ENCODE assay signal across 23 cellular contexts in genomic region chr1:81731989-81732388, GRCh38.
A peak's percentile ranks its signal among the peaks of the same experiment; 100 is the strongest.
DNase-seq lines count a peak whose midpoint lies in the region; ATAC-seq and TF ChIP-seq lines count a peak whose summit lies in the region.
"Had no signal": no experiment of that assay in that cellular context is flagged by ENCODE, and none has a peak within 500 bp of the region (broad histone marks: within the 10 kb centered on the region; RNA-seq: fewer than 3 reads in every experiment).

No MANE protein-coding gene starts in this region.

- H3K9me3 Mint-ChIP-seq in MCF 10A (ENCODE audit: unreplicated experiment) (no peaks in the 10 kb centered on the region), type B pancreatic cell (no peaks in the 10 kb centered on the region)

- no peaks in the 10 kb centered on the region for H3K4me1 Mint-ChIP-seq in MCF 10A (ENCODE audit: insufficient read depth, unreplicated experiment)
- peaks cover 4% of the 10 kb centered on the region for H3K4me1 Mint-ChIP-seq in type B pancreatic cell (ENCODE audit: unreplicated experiment)
- H3K4me1 Mint-ChIP-seq: activated naive CD4-positive, alpha-beta T cell treated with anti-CD3 and anti-CD28 coated beads, Interleukin-2, amount 50 U/mL, for 24 hours; immature natural killer cell had no signal

- H3K4me3 ChIP-seq in breast epithelium (no peak overlapping the region), RWPE2 (ENCODE audit: severe bottlenecking) (no peak overlapping the region), fibroblast of mammary gland (ENCODE audit: control insufficient read depth, low read depth, low read length) (no peak overlapping the region)
- H3K4me3 ChIP-seq: colonic mucosa, MG63, pancreas, SK-N-MC, thyroid gland had no signal

- DNase-seq in MCF 10A (ENCODE audit: unreplicated experiment) = peak; percentile 39
- DNase-seq in breast epithelium (ENCODE audit: low spot score in 2 of 2) = no peak
- DNase-seq in RWPE2 (ENCODE audit: low spot score) = no peak
- peak; percentile 3 for DNase-seq in fibroblast of mammary gland (ENCODE audit: low read depth)
- DNase-seq in type B pancreatic cell (ENCODE audit: extremely low spot score, unreplicated experiment) = no peak
- no peak for DNase-seq in DMS 273 treated with DMSO at 0.1 percent for 48 hours (lab: John Stamatoyannopoulos, UW)
- no peak for DNase-seq in T-helper 1 cell
- DNase-seq: activated CD4-positive, alpha-beta T cell treated with anti-CD3 and anti-CD28 coated beads for 1 hour; BE2C; colonic mucosa; immature natural killer cell; MG63; NCI-H1436; NCI-H774; pancreas; stimulated activated CD4-positive, alpha-beta T cell treated with anti-CD3 and anti-CD28 coated beads, Interleukin-1b, Interleukin-23, amount 100 ng/mL, for 48 hours; stimulated activated naive CD4-positive, alpha-beta T cell treated with Interleukin-2 at 50 U/mL for 16 hours; thyroid gland had no signal

- no peak overlapping the region for H3K27ac ChIP-seq in breast epithelium
- peak overlapping the region; percentile 15 for H3K27ac ChIP-seq in RWPE2 (ENCODE audit: poor library complexity, severe bottlenecking)
- H3K27ac ChIP-seq: 22Rv1, colonic mucosa, pancreas, SK-N-MC, thyroid gland had no signal

- no peak for TF ChIP-seq POLR2A in breast epithelium (IDR thresholded peaks at IDR 0.05)

- no peak overlapping the region for H3K27ac Mint-ChIP-seq in MCF 10A (ENCODE audit: low read depth, unreplicated experiment)
- peak overlapping the region; percentile 58 for H3K27ac Mint-ChIP-seq in type B pancreatic cell
- H3K27ac Mint-ChIP-seq: activated naive CD4-positive, alpha-beta T cell treated with anti-CD3 and anti-CD28 coated beads, Interleukin-2, amount 50 U/mL, for 24 hours; immature natural killer cell; natural killer cell treated with Interleukin-12 subunit alpha and Interleukin-12 subunit beta and Interleukin-15 and Interleukin-18, amount 100 ng/mL, for 72 hours had no signal

- intact Hi-C loops in MCF 10A (cut with micrococcal nuclease) = no loop called here
- intact Hi-C loops in breast epithelium (cut with DNase I; ENCODE audit: low total_unique reads) = no loop called here

- ATAC-seq in RWPE2 (ENCODE audit: low read depth) = peak; percentile 100
- ATAC-seq in GM21526 (IDR thresholded peaks at IDR 0.05; ENCODE audit: low FRiP score, unreplicated experiment) = no peak
- ATAC-seq: natural killer cell treated with Interleukin-12 subunit alpha and Interleukin-12 subunit beta and Interleukin-15 and Interleukin-18, amount 100 ng/mL, for 72 hours had no signal

- no peaks in the 10 kb centered on the region for H3K27me3 ChIP-seq in breast epithelium
- no peaks in the 10 kb centered on the region for H3K27me3 ChIP-seq in RWPE2 (ENCODE audit: insufficient read depth, poor library complexity, severe bottlenecking)
- H3K27me3 ChIP-seq: BE2C, colonic mucosa, MG63, pancreas, thyroid gland had no signal

- CTCF ChIA-PET in MCF 10A (lab: Yijun Ruan, JAX) = interaction anchor here (0.6 to 1.5 kb wide), 3 partner anchors 144 to 194 kb away, joined by 3 to 12 read pairs (median 3); no protein-coding TSS in a partner anchor

- TF ChIP-seq CTCF in MCF 10A (IDR thresholded peaks at IDR 0.05; ENCODE audit: unreplicated experiment) (peak; percentile 15), breast epithelium (IDR thresholded peaks at IDR 0.05) (no peak), RWPE2 (IDR thresholded peaks at IDR 0.05; ENCODE audit: poor library complexity, severe bottlenecking) (peak; percentile 61), fibroblast of mammary gland (conservative IDR thresholded peaks at IDR 0.05; ENCODE audit: control insufficient read depth, insufficient read depth, low read depth, low read length) (no peak), type B pancreatic cell (conservative IDR thresholded peaks at IDR 0.05) (no peak)

- no peaks in the 10 kb centered on the region for H3K27me3 Mint-ChIP-seq in MCF 10A (ENCODE audit: insufficient read depth, unreplicated experiment)
- no peaks in the 10 kb centered on the region for H3K27me3 Mint-ChIP-seq in type B pancreatic cell
- H3K27me3 Mint-ChIP-seq: activated naive CD4-positive, alpha-beta T cell treated with anti-CD3 and anti-CD28 coated beads, Interleukin-2, amount 50 U/mL, for 24 hours; natural killer cell treated with Interleukin-12 subunit alpha and Interleukin-12 subunit beta and Interleukin-15 and Interleukin-18, amount 100 ng/mL, for 72 hours had no signal

- H3K36me3 Mint-ChIP-seq in MCF 10A (ENCODE audit: insufficient read depth, unreplicated experiment) (peaks cover 10% of the 10 kb centered on the region), type B pancreatic cell (no peaks in the 10 kb centered on the region)
- H3K36me3 Mint-ChIP-seq: activated naive CD4-positive, alpha-beta T cell treated with anti-CD3 and anti-CD28 coated beads, Interleukin-2, amount 50 U/mL, for 24 hours; immature natural killer cell; natural killer cell treated with Interleukin-12 subunit alpha and Interleukin-12 subunit beta and Interleukin-15 and Interleukin-18, amount 100 ng/mL, for 72 hours had no signal

- H3K4me3 Mint-ChIP-seq in MCF 10A (ENCODE audit: unreplicated experiment) (no peak overlapping the region), type B pancreatic cell (no peak overlapping the region)
- H3K4me3 Mint-ChIP-seq: activated naive CD4-positive, alpha-beta T cell treated with anti-CD3 and anti-CD28 coated beads, Interleukin-2, amount 50 U/mL, for 24 hours; immature natural killer cell; natural killer cell treated with Interleukin-12 subunit alpha and Interleukin-12 subunit beta and Interleukin-15 and Interleukin-18, amount 100 ng/mL, for 72 hours had no signal

- H3K4me1 ChIP-seq in breast epithelium (no peaks in the 10 kb centered on the region), RWPE2 (ENCODE audit: insufficient read depth, poor library complexity, severe bottlenecking) (peaks cover 9% of the 10 kb centered on the region)
- H3K4me1 ChIP-seq: BE2C, colonic mucosa, pancreas had no signal

- BruUV-seq in MCF 10A (replicated peaks; lab: Mats Ljungman, UMichigan) = no TSS peak

- no peaks in the 10 kb centered on the region for H3K9me3 ChIP-seq in breast epithelium
- no peaks in the 10 kb centered on the region for H3K9me3 ChIP-seq in RWPE2 (ENCODE audit: severe bottlenecking)
- H3K9me3 ChIP-seq: BE2C, colonic mucosa, MG63, pancreas, thyroid gland had no signal

- POLR2A ChIA-PET in MCF 10A (lab: Yijun Ruan, JAX) = no interaction called here

- H3K36me3 ChIP-seq in breast epithelium (no peaks in the 10 kb centered on the region), RWPE2 (ENCODE audit: low read depth) (no peaks in the 10 kb centered on the region)
- H3K36me3 ChIP-seq: BE2C, colonic mucosa, MG63, pancreas, thyroid gland had no signal

Comparison
In these comparisons a context has a peak if more than half of its experiments do, and no peak if none do; other contexts are left out.
1. DNase-seq: peak in MCF 10A (single experiment) and fibroblast of mammary gland (single experiment); none in breast epithelium (0 of 2), RWPE2 (single experiment), type B pancreatic cell (single experiment), DMS 273 treated with DMSO at 0.1 percent for 48 hours (single experiment) and T-helper 1 cell (0 of 5).
2. CTCF ChIP-seq: peak in MCF 10A (single experiment) and RWPE2 (single experiment); none in breast epithelium (0 of 3), fibroblast of mammary gland (single experiment) and type B pancreatic cell (single experiment).